In genomic region chr2:11945139-11946126, GRCh38 we compare ENCODE assay signal across 10 cellular contexts.
DNase-seq lines count a peak whose midpoint lies in the region; ATAC-seq and TF ChIP-seq lines count a peak whose summit lies in the region.
"Had no signal": no experiment of that assay in that cellular context is flagged by ENCODE, and none has a peak within 500 bp of the region (broad histone marks: within the 10 kb centered on the region; RNA-seq: fewer than 3 reads in every experiment).

No MANE protein-coding gene starts in this region.

- intact Hi-C loops in activated B cell treated with CpG ODN at 0.5 μM for 24 hours (cut with micrococcal nuclease) = loop anchor here (5.0 kb wide), 2 partner anchors 78 to 772 kb away; partner anchors contain the start of gene TRIB2

- no peak overlapping the region for H3K4me3 ChIP-seq in gastroesophageal sphincter

- peak overlapping the region; percentile 73 for H3K4me3 Mint-ChIP-seq in activated B cell treated with CpG ODN at 0.5 μM for 24 hours

- no peaks in the 10 kb centered on the region for H3K36me3 Mint-ChIP-seq in activated B cell treated with CpG ODN at 0.5 μM for 24 hours (ENCODE audit: low read depth)

- TF ChIP-seq CTCF in activated B cell treated with CpG ODN at 0.5 μM for 24 hours (IDR thresholded peaks at IDR 0.05) = no peak
- TF ChIP-seq CTCF in gastroesophageal sphincter (IDR thresholded peaks at IDR 0.05) = no peak

- peak overlapping the region; percentile 82 for H3K27ac Mint-ChIP-seq in activated B cell treated with CpG ODN at 0.5 μM for 24 hours

- peaks cover 29% of the 10 kb centered on the region for H3K4me1 Mint-ChIP-seq in activated B cell treated with CpG ODN at 0.5 μM for 24 hours

- H3K9me3 ChIP-seq in gastroesophageal sphincter = no peaks in the 10 kb centered on the region

- peaks cover 3% of the 10 kb centered on the region for H3K9me3 Mint-ChIP-seq in activated B cell treated with CpG ODN at 0.5 μM for 24 hours

- DNase-seq in stimulated activated CD4-positive, alpha-beta T cell treated with anti-CD3 and anti-CD28 coated beads, Interleukin-4, amount 100 ng/mL, for 24 hours = peak; percentile 11
- no peak for DNase-seq in stimulated activated CD4-positive, alpha-beta T cell treated with anti-CD3 and anti-CD28 coated beads, Interleukin-4, amount 100 ng/mL, for 1 hour
- DNase-seq in activated B cell treated with CpG ODN at 0.5 μM for 24 hours (no peak), DMS79 (lab: John Stamatoyannopoulos, UW) (no peak), COLO829 (ENCODE audit: low spot score) (no peak), SKM-1 treated with dmso at 0.1 percent for 144 hours (lab: John Stamatoyannopoulos, UW; ENCODE audit: unreplicated experiment) (no peak)
- DNase-seq: amniotic stem cell, NCI-H1105 treated with DMSO at 0.1 percent for 48 hours had no signal

- H3K27ac ChIP-seq in gastroesophageal sphincter = no peak overlapping the region

- CTCF ChIA-PET in activated B cell treated with CpG ODN at 0.5 μM for 24 hours (lab: Charles Lee) = no interaction called here

- no peaks in the 10 kb centered on the region for H3K27me3 ChIP-seq in gastroesophageal sphincter

- no peaks in the 10 kb centered on the region for H3K4me1 ChIP-seq in gastroesophageal sphincter

- H3K36me3 ChIP-seq in gastroesophageal sphincter = no peaks in the 10 kb centered on the region

- POLR2A ChIA-PET in activated B cell treated with CpG ODN at 0.5 μM for 24 hours (lab: Charles Lee) = interaction anchor here (0.6 kb wide), 3 partner anchors 10 to 268 kb away, joined by 3 to 4 read pairs (median 4); no protein-coding TSS in a partner anchor

- ATAC-seq in HG03060 (IDR thresholded peaks at IDR 0.05; ENCODE audit: low read depth, unreplicated experiment) (peak; percentile 67), activated B cell treated with CpG ODN at 0.5 μM for 24 hours (ENCODE audit: low read depth) (peak; percentile 82), gastroesophageal sphincter (no peak)

- H3K27me3 Mint-ChIP-seq in activated B cell treated with CpG ODN at 0.5 μM for 24 hours = no peaks in the 10 kb centered on the region

- TF ChIP-seq POLR2A in gastroesophageal sphincter (IDR thresholded peaks at IDR 0.05) = no peak

- WGBS in gastroesophageal sphincter (ENCODE audit: low coverage in 1 of 2), 2 donors = 61 to 71% methylated on average over 5 of the region's 5 CpGs

- no peak for TF ChIP-seq EP300 in gastroesophageal sphincter (IDR thresholded peaks at IDR 0.05)
